21 cellular contexts compared by ENCODE assay signal in genomic region chrX:68261060-68261672, GRCh38.
DNase-seq lines count a peak whose midpoint lies in the region; ATAC-seq, FAIRE-seq and TF ChIP-seq lines count a peak whose summit lies in the region.
"Had no signal": no experiment of that assay in that cellular context is flagged by ENCODE, and none has a peak within 500 bp of the region (broad histone marks: within the 10 kb centered on the region; RNA-seq: fewer than 3 reads in every experiment).

No MANE protein-coding gene starts in this region.

- H3K9me3 Mint-ChIP-seq in nephron progenitor cell = peaks cover 41% of the 10 kb centered on the region
- no peaks in the 10 kb centered on the region for H3K9me3 Mint-ChIP-seq in activated CD4-positive, alpha-beta T cell treated with anti-CD3 and anti-CD28 coated beads, Interleukin-2, amount 10 ng/mL, durations not matched to agents 7 days and 5 days
- H3K9me3 Mint-ChIP-seq in progenitor cell of endocrine pancreas (ENCODE audit: low read depth) = peaks cover 26% of the 10 kb centered on the region
- H3K9me3 Mint-ChIP-seq: T-helper 1 cell treated with Interleukin-12 subunit alpha and Interleukin-12 subunit beta and Interleukin-4 antibody, amounts not matched to agents 30 μg/mL and 1 μg/mL, for 36 hours had no signal

- H3K27me3 Mint-ChIP-seq in nephron progenitor cell (ENCODE audit: low read depth, poor library complexity) = peaks cover 4% of the 10 kb centered on the region
- H3K27me3 Mint-ChIP-seq in activated CD4-positive, alpha-beta T cell treated with anti-CD3 and anti-CD28 coated beads, Interleukin-2, amount 10 ng/mL, durations not matched to agents 7 days and 5 days = no peaks in the 10 kb centered on the region
- H3K27me3 Mint-ChIP-seq in progenitor cell of endocrine pancreas = no peaks in the 10 kb centered on the region

- ATAC-seq in HG03457 (IDR thresholded peaks at IDR 0.05; ENCODE audit: unreplicated experiment) = no peak
- ATAC-seq: activated T-cell treated with anti-CD3 and anti-CD28 coated beads, Interleukin-2, amount 50 U/mL, for 72 hours; psoas muscle had no signal

- H3K4me3 ChIP-seq in choroid plexus epithelial cell (ENCODE audit: low read depth, low read length) = no peak overlapping the region
- H3K4me3 ChIP-seq: adrenal gland, dorsolateral prefrontal cortex, psoas muscle had no signal

- peaks cover 10% of the 10 kb centered on the region for H3K36me3 Mint-ChIP-seq in nephron progenitor cell (ENCODE audit: low read depth)
- H3K36me3 Mint-ChIP-seq in activated CD4-positive, alpha-beta T cell treated with anti-CD3 and anti-CD28 coated beads, Interleukin-2, amount 10 ng/mL, durations not matched to agents 7 days and 5 days (ENCODE audit: low read depth) = no peaks in the 10 kb centered on the region
- H3K36me3 Mint-ChIP-seq in progenitor cell of endocrine pancreas (ENCODE audit: insufficient read depth) = no peaks in the 10 kb centered on the region

- TF ChIP-seq CTCF in choroid plexus epithelial cell (conservative IDR thresholded peaks at IDR 0.05; ENCODE audit: low read depth, low read length) (no peak), nephron progenitor cell (IDR thresholded peaks at IDR 0.05) (no peak), progenitor cell of endocrine pancreas (IDR thresholded peaks at IDR 0.05; ENCODE audit: unreplicated experiment) (no peak)

- peaks cover 7% of the 10 kb centered on the region for H3K4me1 Mint-ChIP-seq in nephron progenitor cell
- no peaks in the 10 kb centered on the region for H3K4me1 Mint-ChIP-seq in activated CD4-positive, alpha-beta T cell treated with anti-CD3 and anti-CD28 coated beads, Interleukin-2, amount 10 ng/mL, durations not matched to agents 7 days and 5 days
- H3K4me1 Mint-ChIP-seq in progenitor cell of endocrine pancreas (ENCODE audit: low read depth) = no peaks in the 10 kb centered on the region

- CTCF ChIA-PET in activated CD4-positive, alpha-beta T cell treated with anti-CD3 and anti-CD28 coated beads, Interleukin-2, amount 10 ng/mL, durations not matched to agents 7 days and 5 days (lab: Charles Lee) = no interaction called here

- DNase-seq in EL (peak; percentile 28), RCC 7860 (ENCODE audit: low spot score) (no peak), choroid plexus epithelial cell (ENCODE audit: low read depth) (peak; percentile 22), nephron progenitor cell (no peak), DMS53 treated with DMSO at 0.1 percent for 48 hours (lab: John Stamatoyannopoulos, UW; ENCODE audit: unreplicated experiment) (no peak), progenitor cell of endocrine pancreas (ENCODE audit: low spot score, unreplicated experiment) (no peak)
- DNase-seq in activated CD4-positive, alpha-beta T cell treated with anti-CD3 and anti-CD28 coated beads, Interleukin-2, amount 10 ng/mL, durations not matched to agents 7 days and 5 days = no peak
- DNase-seq: activated CD4-positive, alpha-beta T cell treated with anti-CD3 and anti-CD28 coated beads, Interleukin-2, amount 50 U/mL, for 1 hour; activated T-cell treated with anti-CD3 and anti-CD28 coated beads, Interleukin-2, amount 50 U/mL, for 72 hours; BE2C; H7; NCI-H1048; NCI-H2171; psoas muscle; stimulated activated CD4-positive, alpha-beta T cell treated with anti-CD3 and anti-CD28 coated beads, Interleukin-2, amount 100 ng/mL, for 24 hours had no signal

- POLR2A ChIA-PET in activated CD4-positive, alpha-beta T cell treated with anti-CD3 and anti-CD28 coated beads, Interleukin-2, amount 10 ng/mL, durations not matched to agents 7 days and 5 days (lab: Charles Lee) = no interaction called here

- H3K4me3 Mint-ChIP-seq in nephron progenitor cell (no peak overlapping the region), progenitor cell of endocrine pancreas (ENCODE audit: low read depth) (no peak overlapping the region)
- no peak overlapping the region for H3K4me3 Mint-ChIP-seq in activated CD4-positive, alpha-beta T cell treated with anti-CD3 and anti-CD28 coated beads, Interleukin-2, amount 10 ng/mL, durations not matched to agents 7 days and 5 days
- H3K4me3 Mint-ChIP-seq: activated T-cell treated with anti-CD3 and anti-CD28 coated beads, Interleukin-2, amount 50 U/mL, for 72 hours; T-helper 1 cell treated with Interleukin-12 subunit alpha and Interleukin-12 subunit beta and Interleukin-4 antibody, amounts not matched to agents 30 μg/mL and 1 μg/mL, for 36 hours had no signal

- H3K27ac Mint-ChIP-seq in nephron progenitor cell = peak overlapping the region; percentile 12
- H3K27ac Mint-ChIP-seq in activated CD4-positive, alpha-beta T cell treated with anti-CD3 and anti-CD28 coated beads, Interleukin-2, amount 10 ng/mL, durations not matched to agents 7 days and 5 days = no peak overlapping the region
- H3K27ac Mint-ChIP-seq in progenitor cell of endocrine pancreas = no peak overlapping the region
- H3K27ac Mint-ChIP-seq: activated T-cell treated with anti-CD3 and anti-CD28 coated beads, Interleukin-2, amount 50 U/mL, for 72 hours; T-helper 1 cell treated with Interleukin-12 subunit alpha and Interleukin-12 subunit beta and Interleukin-4 antibody, amounts not matched to agents 30 μg/mL and 1 μg/mL, for 36 hours had no signal

- peak; percentile 77 for FAIRE-seq in RCC 7860 (lab: Jason Lieb, UNC)
- FAIRE-seq: frontal cortex, keratinocyte had no signal

Comparison
In these comparisons a context has a peak if more than half of its experiments do, and no peak if none do; other contexts are left out.
1. DNase-seq: peak in EL (single experiment) and choroid plexus epithelial cell (single experiment); none in RCC 7860 (single experiment), nephron progenitor cell (single experiment), DMS53 treated with DMSO at 0.1 percent for 48 hours (single experiment), activated CD4-positive, alpha-beta T cell treated with anti-CD3 and anti-CD28 coated beads, Interleukin-2, amount 10 ng/mL, durations not matched to agents 7 days and 5 days (single experiment) and progenitor cell of endocrine pancreas (single experiment).